In genomic region chr12:96422192-96422591, GRCh38 we compare ENCODE assay signal across 24 cellular contexts. TPM values are rescaled to one million over a fixed set of nuclear protein-coding genes. Genes with fewer than 3 reads are reported as not detected.
DNase-seq lines count a peak whose midpoint lies in the region; ATAC-seq and TF ChIP-seq lines count a peak whose summit lies in the region.
"Had no signal": no experiment of that assay in that cellular context is flagged by ENCODE, and none has a peak within 500 bp of the region (broad histone marks: within the 10 kb centered on the region; RNA-seq: fewer than 3 reads in every experiment).

No MANE protein-coding gene starts in this region.

- no peaks in the 10 kb centered on the region for H3K27me3 ChIP-seq in MG63
- H3K27me3 ChIP-seq: adrenal gland, esophagus squamous epithelium, tibial nerve had no signal

- CTCF ChIA-PET in HEK293T (lab: Yijun Ruan, JAX): interaction anchor here (1.1 kb wide), 1 partner anchor 13 kb away, joined by 4 read pairs; no protein-coding TSS in a partner anchor

- ATAC-seq in GM21447 (IDR thresholded peaks at IDR 0.05; ENCODE audit: unreplicated experiment): no peak
- ATAC-seq: psoas muscle; stimulated activated naive CD8-positive, alpha-beta T cell treated with anti-CD3 and anti-CD28 coated beads, Interleukin-15, amount 100 ng/mL, for 72 hours had no signal

- POLR2A ChIA-PET in HEK293T (lab: Yijun Ruan, JAX): no interaction called here

- H3K36me3 ChIP-seq in MG63: no peaks in the 10 kb centered on the region
- H3K36me3 ChIP-seq: adrenal gland, esophagus squamous epithelium, tibial nerve had no signal

- peak; percentile 82 for DNase-seq in EH (ENCODE audit: low read depth)
- DNase-seq in MG63: peak; percentile 35
- peak; percentile 65 for DNase-seq in choroid plexus epithelial cell (ENCODE audit: low read depth)
- DNase-seq in lung microvascular endothelial cell (ENCODE audit: low read depth in 2 of 2): peak; percentile 49 to 81
- DNase-seq in NCI-H345 (lab: John Stamatoyannopoulos, UW): no peak
- no peak for DNase-seq in activated naive CD4-positive, alpha-beta T cell treated with Interleukin-2 at 50 U/mL for 16 hours
- no peak for DNase-seq in HEK293T (ENCODE audit: extremely low spot score)
- DNase-seq: activated CD8-positive, alpha-beta memory T cell treated with anti-CD3 and anti-CD28 coated beads, Interleukin-2, amount 50 U/mL, for 4 hours; activated gamma-delta T cell; adrenal gland; CD4-positive, alpha-beta T cell; cerebellar nuclear complex; DMS153; effector memory CD4-positive, alpha-beta T cell; esophagus squamous epithelium; NCI-H1436 treated with DMSO at 0.1 percent for 48 hours; NCI-H2227 treated with DMSO at 0.1 percent for 48 hours; NCI-H774; psoas muscle; SIG-M5; stimulated activated CD4-positive, alpha-beta T cell treated with anti-CD3 and anti-CD28 coated beads, Interleukin-4, amount 100 ng/mL, for 24 hours; stimulated activated naive CD8-positive, alpha-beta T cell treated with anti-CD3 and anti-CD28 coated beads, Interleukin-15, amount 100 ng/mL, for 72 hours had no signal

- no peak for TF ChIP-seq CTCF in choroid plexus epithelial cell (conservative IDR thresholded peaks at IDR 0.05; ENCODE audit: low read depth, low read length)

- H3K9me3 ChIP-seq in MG63: no peaks in the 10 kb centered on the region
- H3K9me3 ChIP-seq: adrenal gland, esophagus squamous epithelium, psoas muscle, tibial nerve had no signal

- H3K4me3 ChIP-seq in MG63 (no peak overlapping the region), choroid plexus epithelial cell (ENCODE audit: low read depth, low read length) (no peak overlapping the region)
- H3K4me3 ChIP-seq: adrenal gland, esophagus squamous epithelium, psoas muscle, tibial nerve had no signal

TF ChIP-seq in HEK293T, 16 proteins besides CTCF, POLR2A, EP300 and RAD21:
- TF ChIP-seq SP1 (IDR thresholded peaks at IDR 0.05): no peak
- TF ChIP-seq, protein P1, sequence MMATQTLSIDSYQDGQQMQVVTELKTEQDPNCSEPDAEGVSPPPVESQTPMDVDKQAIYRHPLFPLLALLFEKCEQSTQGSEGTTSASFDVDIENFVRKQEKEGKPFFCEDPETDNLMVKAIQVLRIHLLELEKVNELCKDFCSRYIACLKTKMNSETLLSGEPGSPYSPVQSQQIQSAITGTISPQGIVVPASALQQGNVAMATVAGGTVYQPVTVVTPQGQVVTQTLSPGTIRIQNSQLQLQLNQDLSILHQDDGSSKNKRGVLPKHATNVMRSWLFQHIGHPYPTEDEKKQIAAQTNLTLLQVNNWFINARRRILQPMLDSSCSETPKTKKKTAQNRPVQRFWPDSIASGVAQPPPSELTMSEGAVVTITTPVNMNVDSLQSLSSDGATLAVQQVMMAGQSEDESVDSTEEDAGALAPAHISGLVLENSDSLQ (IDR thresholded peaks at IDR 0.05): no peak
- no peak for TF ChIP-seq FOXM1 (IDR thresholded peaks at IDR 0.05; ENCODE audit: borderline replicate concordance)
- TF ChIP-seq ARNT (IDR thresholded peaks at IDR 0.05): no peak
- no peak for TF ChIP-seq HDGF (IDR thresholded peaks at IDR 0.05; ENCODE audit: borderline replicate concordance)
- no peak for TF ChIP-seq BHLHE40 (IDR thresholded peaks at IDR 0.05; ENCODE audit: borderline replicate concordance)
- no peak for TF ChIP-seq TARDBP (IDR thresholded peaks at IDR 0.05)
- no peak for TF ChIP-seq NFRKB (IDR thresholded peaks at IDR 0.05)
- TF ChIP-seq L3MBTL2 (conservative IDR thresholded peaks at IDR 0.05): no peak
- no peak for TF ChIP-seq ZNF384 (IDR thresholded peaks at IDR 0.05)
- TF ChIP-seq CTBP1 (IDR thresholded peaks at IDR 0.05; ENCODE audit: borderline replicate concordance): no peak
- no peak for TF ChIP-seq FOXK2 (IDR thresholded peaks at IDR 0.05)
- TF ChIP-seq FOXA1 (IDR thresholded peaks at IDR 0.05): no peak
- no peak for TF ChIP-seq SUZ12 (IDR thresholded peaks at IDR 0.05)
- TF ChIP-seq ELF4 (IDR thresholded peaks at IDR 0.05): no peak
- TF ChIP-seq LEF1 (IDR thresholded peaks at IDR 0.05; ENCODE audit: borderline replicate concordance): no peak

RNA-seq across cellular contexts. Expression of gene CDK17, which starts 22.0 kb away (rescaled TPM):
- 18.4 and 57.2 TPM in 2 replicates for total RNA-seq in MG63 (2014; rRNA removed; shearing (Covaris generic); ENCODE audit: low replicate concordance)
- total RNA-seq in lung microvascular endothelial cell: 94.1 and 127 TPM in 2 replicates

Comparison
In these comparisons a context has a peak if more than half of its experiments do, and no peak if none do; other contexts are left out.
1. DNase-seq: peak in EH (single experiment), MG63 (single experiment), choroid plexus epithelial cell (single experiment) and lung microvascular endothelial cell (2 of 2); none in NCI-H345 (single experiment), activated naive CD4-positive, alpha-beta T cell treated with Interleukin-2 at 50 U/mL for 16 hours (single experiment) and HEK293T (single experiment).